Comparison of ENCODE assay signal across 8 cellular contexts in the genomic region with DNA sequence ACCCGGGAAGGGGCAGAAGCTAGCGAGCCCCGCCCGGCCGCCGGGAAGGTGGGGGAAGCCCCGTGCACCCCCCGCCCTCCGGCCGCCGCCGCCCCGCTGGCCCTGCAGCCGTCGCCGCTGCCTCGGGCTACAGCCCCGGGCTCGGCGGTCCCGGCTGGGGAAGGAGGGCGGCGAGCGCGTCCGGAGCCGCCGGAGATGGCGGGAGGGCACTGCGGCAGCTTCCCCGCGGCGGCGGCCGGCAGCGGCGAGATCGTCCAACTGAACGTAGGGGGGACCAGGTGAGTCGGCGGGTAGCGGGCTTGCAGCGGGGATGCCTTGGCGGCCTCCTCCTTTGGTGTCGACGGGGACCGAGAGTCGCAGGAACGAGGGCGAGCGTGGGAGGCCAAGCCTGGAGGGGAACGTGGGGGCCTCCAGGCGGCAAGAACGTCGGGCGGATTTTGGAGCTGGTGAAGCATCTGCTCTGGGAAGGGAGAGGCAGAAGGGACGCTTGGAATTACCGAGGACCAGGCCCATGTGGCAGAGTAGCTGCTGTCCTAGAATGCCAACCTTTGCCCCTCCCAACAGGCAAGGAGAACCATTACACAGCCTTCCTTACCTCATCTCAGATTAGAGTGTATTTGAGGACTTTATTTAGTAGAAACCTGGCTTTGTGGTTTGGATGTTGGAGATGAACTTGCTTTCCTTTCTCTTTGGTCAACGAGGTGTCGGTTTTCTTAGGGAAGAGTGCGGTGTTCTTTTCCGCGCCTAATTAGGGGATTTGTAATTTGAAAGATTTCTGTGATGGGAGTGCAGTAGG. TPM values are rescaled to one million over a fixed set of nuclear protein-coding genes. Genes with fewer than 3 reads are reported as not detected.
DNase-seq lines count a peak whose midpoint lies in the region; ATAC-seq and TF ChIP-seq lines count a peak whose summit lies in the region.

No MANE protein-coding gene starts in this region.

- H3K9me3 Mint-ChIP-seq in activated T-cell treated with anti-CD3 and anti-CD28 coated beads, Interleukin-2, amount 50 U/mL, for 24 hours, result no peaks in the 10 kb centered on the region
- no peaks in the 10 kb centered on the region for H3K9me3 Mint-ChIP-seq in natural killer cell treated with Interleukin-12 subunit alpha and Interleukin-12 subunit beta and Interleukin-15 and Interleukin-18, amount 100 ng/mL, for 72 hours

- peak overlapping the region; percentile 83 for H3K4me3 Mint-ChIP-seq in activated T-cell treated with anti-CD3 and anti-CD28 coated beads, Interleukin-2, amount 50 U/mL, for 24 hours
- H3K4me3 Mint-ChIP-seq in natural killer cell treated with Interleukin-12 subunit alpha and Interleukin-12 subunit beta and Interleukin-15 and Interleukin-18, amount 100 ng/mL, for 72 hours, result peak overlapping the region; percentile 92

- H3K36me3 ChIP-seq in thoracic aorta, result no peaks in the 10 kb centered on the region

- peaks cover 28% of the 10 kb centered on the region for H3K4me1 Mint-ChIP-seq in activated T-cell treated with anti-CD3 and anti-CD28 coated beads, Interleukin-2, amount 50 U/mL, for 24 hours (ENCODE audit: low read depth)
- peaks cover 4 to 11% of the 10 kb centered on the region in 2 donors for H3K4me1 Mint-ChIP-seq in natural killer cell treated with Interleukin-12 subunit alpha and Interleukin-12 subunit beta and Interleukin-15 and Interleukin-18, amount 100 ng/mL, for 72 hours (ENCODE audit: low read depth in 2 of 2)

- peak overlapping the region; percentile 60 for H3K27ac Mint-ChIP-seq in activated T-cell treated with anti-CD3 and anti-CD28 coated beads, Interleukin-2, amount 50 U/mL, for 24 hours
- peak overlapping the region; percentile 57 to 80 for H3K27ac Mint-ChIP-seq in natural killer cell treated with Interleukin-12 subunit alpha and Interleukin-12 subunit beta and Interleukin-15 and Interleukin-18, amount 100 ng/mL, for 72 hours

- ATAC-seq in GM19438 (IDR thresholded peaks at IDR 0.05; ENCODE audit: low read depth, unreplicated experiment) (peak; percentile 56), HG03460 (IDR thresholded peaks at IDR 0.05; ENCODE audit: unreplicated experiment) (peak; percentile 58), thoracic aorta (ENCODE audit: insufficient number of reproducible peaks, low FRiP score, low read depth) (peak; percentile 34)
- peak; percentile 77 to 85 for ATAC-seq in natural killer cell treated with Interleukin-12 subunit alpha and Interleukin-12 subunit beta and Interleukin-15 and Interleukin-18, amount 100 ng/mL, for 72 hours

- peak overlapping the region; percentile 80 to 89 for H3K27ac ChIP-seq in thoracic aorta

- no peaks in the 10 kb centered on the region for H3K9me3 ChIP-seq in thoracic aorta

- H3K36me3 Mint-ChIP-seq in activated T-cell treated with anti-CD3 and anti-CD28 coated beads, Interleukin-2, amount 50 U/mL, for 24 hours (ENCODE audit: low read depth), result peaks cover 1% of the 10 kb centered on the region
- no peaks in the 10 kb centered on the region for H3K36me3 Mint-ChIP-seq in natural killer cell treated with Interleukin-12 subunit alpha and Interleukin-12 subunit beta and Interleukin-15 and Interleukin-18, amount 100 ng/mL, for 72 hours

- H3K4me1 ChIP-seq in thoracic aorta (ENCODE audit: control insufficient read depth in 1 of 2, low read depth in 2 of 2), result peaks cover 8 to 33% of the 10 kb centered on the region in 2 donors

- TF ChIP-seq CTCF in fibroblast of pulmonary artery (IDR thresholded peaks at IDR 0.05; ENCODE audit: low read length, missing control alignments) (no peak), thoracic aorta (IDR thresholded peaks at IDR 0.05) (no peak)

- H3K4me3 ChIP-seq in fibroblast of pulmonary artery (replicated peaks; ENCODE audit: low read depth, low read length) (peak overlapping the region; percentile 82), thoracic aorta (peak overlapping the region; percentile 94)

- H3K27me3 Mint-ChIP-seq in activated T-cell treated with anti-CD3 and anti-CD28 coated beads, Interleukin-2, amount 50 U/mL, for 24 hours, result peaks cover 31% of the 10 kb centered on the region
- H3K27me3 Mint-ChIP-seq in natural killer cell treated with Interleukin-12 subunit alpha and Interleukin-12 subunit beta and Interleukin-15 and Interleukin-18, amount 100 ng/mL, for 72 hours, result peaks cover 0 to 7% of the 10 kb centered on the region in 2 donors

- DNase-seq in COR-L47 (lab: John Stamatoyannopoulos, UW), result peak; percentile 38
- peak; percentile 16 for DNase-seq in NCI-H748 treated with DMSO at 0.1 percent for 48 hours (lab: John Stamatoyannopoulos, UW)
- peak; percentile 60 for DNase-seq in activated T-cell treated with anti-CD3 and anti-CD28 coated beads, Interleukin-2, amount 50 U/mL, for 24 hours
- peak; percentile 56 for DNase-seq in fibroblast of pulmonary artery (ENCODE audit: low read depth)
- no peak for DNase-seq in natural killer cell treated with Interleukin-12 subunit alpha and Interleukin-12 subunit beta and Interleukin-15 and Interleukin-18, amount 100 ng/mL, for 72 hours (ENCODE audit: low spot score)
- DNase-seq in thoracic aorta (ENCODE audit: low spot score), result no peak

- no peaks in the 10 kb centered on the region for H3K27me3 ChIP-seq in thoracic aorta (replicated peaks; ENCODE audit: insufficient read depth)

RNA-seq across cellular contexts. Expression of a gene that starts 0.6 kb away (rescaled TPM):
- total RNA-seq in natural killer cell treated with Interleukin-12 subunit alpha and Interleukin-12 subunit beta and Interleukin-15 and Interleukin-18, amount 100 ng/mL, for 72 hours, result 1 to 10 TPM; 5.6 to 6.1 TPM
- total RNA-seq in thoracic aorta, result 10 to 100 TPM; 31.0 to 50.7 TPM

Comparison
In these comparisons a context has a peak if more than half of its experiments do, and no peak if none do; other contexts are left out.
1. DNase-seq: peak in COR-L47 (single experiment), NCI-H748 treated with DMSO at 0.1 percent for 48 hours (single experiment), activated T-cell treated with anti-CD3 and anti-CD28 coated beads, Interleukin-2, amount 50 U/mL, for 24 hours (single experiment) and fibroblast of pulmonary artery (single experiment); none in natural killer cell treated with Interleukin-12 subunit alpha and Interleukin-12 subunit beta and Interleukin-15 and Interleukin-18, amount 100 ng/mL, for 72 hours (single experiment) and thoracic aorta (single experiment).
2. RNA of a gene that starts 0.6 kb away (total RNA-seq): 31.0 to 50.7 TPM in thoracic aorta; 5.6 to 6.1 TPM in natural killer cell treated with Interleukin-12 subunit alpha and Interleukin-12 subunit beta and Interleukin-15 and Interleukin-18, amount 100 ng/mL, for 72 hours; every median in the first group is over 4 times any median in the second.
3. Peak in every context shown above with its lines, with median percentiles within 50 percentile points of each other: ATAC-seq.